27 cellular contexts compared by ENCODE assay signal in genomic region chr12:96483116-96483515, GRCh38.
"Had no signal": no experiment of that assay in that cellular context is flagged by ENCODE, and none has a peak within 500 bp of the region (broad histone marks: within the 10 kb centered on the region; RNA-seq: fewer than 3 reads in every experiment).

No MANE protein-coding gene starts in this region.

- H3K9me3 Mint-ChIP-seq: activated CD4-positive, alpha-beta memory T cell treated with anti-CD3 and anti-CD28 coated beads for 36 hours; activated naive CD4-positive, alpha-beta T cell treated with anti-CD3 and anti-CD28 coated beads, Interleukin-2, amount 50 U/mL, for 72 hours; activated naive CD8-positive, alpha-beta T cell treated with anti-CD3 and anti-CD28 coated beads, Interleukin-2, amount 50 U/mL, for 24 hours; WTC11 had no signal

- FAIRE-seq: astrocyte had no signal

- H3K9me3 ChIP-seq: colonic mucosa, SJSA1 had no signal

- H3K27me3 ChIP-seq: colonic mucosa, SJSA1 had no signal

- H3K4me3 Mint-ChIP-seq: activated CD4-positive, alpha-beta memory T cell treated with anti-CD3 and anti-CD28 coated beads for 36 hours; activated naive CD8-positive, alpha-beta T cell treated with anti-CD3 and anti-CD28 coated beads, Interleukin-2, amount 50 U/mL, for 24 hours; activated T-cell treated with anti-CD3 and anti-CD28 coated beads, Interleukin-2, amount 50 U/mL, for 4 hours; brain; WTC11 had no signal

- H3K36me3 Mint-ChIP-seq: activated CD4-positive, alpha-beta memory T cell treated with anti-CD3 and anti-CD28 coated beads for 36 hours; activated naive CD4-positive, alpha-beta T cell treated with anti-CD3 and anti-CD28 coated beads, Interleukin-2, amount 50 U/mL, for 72 hours; brain; WTC11 had no signal

- DNase-seq: activated CD4-positive, alpha-beta memory T cell treated with anti-CD3 and anti-CD28 coated beads for 36 hours; activated CD4-positive, alpha-beta T cell treated with anti-CD3 and anti-CD28 coated beads for 48 hours; activated CD4-positive, CD25-positive, alpha-beta regulatory T cell treated with anti-CD3 and anti-CD28 coated beads, Interleukin-2, amount 50 U/mL, for 72 hours; activated CD8-positive, alpha-beta memory T cell treated with anti-CD3 and anti-CD28 coated beads for 24 hours; activated effector memory CD4-positive, alpha-beta T cell treated with anti-CD3 and anti-CD28 coated beads, Interleukin-2, amount 50 U/mL, for 16 hours; activated naive CD4-positive, alpha-beta T cell treated with Interleukin-2 at 50 U/mL for 16 hours; activated naive CD8-positive, alpha-beta T cell treated with anti-CD3 and anti-CD28 coated beads, Interleukin-2, amount 50 U/mL, for 24 hours; activated T-cell treated with anti-CD3 and anti-CD28 coated beads, Interleukin-2, amount 50 U/mL, for 4 hours; amniotic stem cell; colonic mucosa; KG1; NCI-H1092 treated with DMSO at 0.1 percent for 48 hours; NCI-H1436; NCI-H1694 treated with DMSO at 0.1 percent for 48 hours; NCI-H2029 treated with DMSO at 0.1 percent for 48 hours; NCI-H345; NCI-H510A; NCI-H526 treated with DMSO at 0.1 percent for 48 hours; NCI-H82; Right ventricle myocardium superior; RPMI8226 had no signal

- H3K27ac Mint-ChIP-seq: activated CD4-positive, alpha-beta memory T cell treated with anti-CD3 and anti-CD28 coated beads for 36 hours; activated naive CD4-positive, alpha-beta T cell treated with anti-CD3 and anti-CD28 coated beads, Interleukin-2, amount 50 U/mL, for 72 hours; activated naive CD8-positive, alpha-beta T cell treated with anti-CD3 and anti-CD28 coated beads, Interleukin-2, amount 50 U/mL, for 24 hours; brain; WTC11 had no signal

- H3K4me3 ChIP-seq: cardiac muscle cell, colonic mucosa, SJSA1 had no signal

- H3K27ac ChIP-seq: cardiac muscle cell, colonic mucosa, SJSA1 had no signal

- H3K27me3 Mint-ChIP-seq: activated naive CD8-positive, alpha-beta T cell treated with anti-CD3 and anti-CD28 coated beads, Interleukin-2, amount 50 U/mL, for 24 hours had no signal

- H3K4me1 ChIP-seq: colonic mucosa had no signal

- H3K36me3 ChIP-seq: cardiac muscle cell, colonic mucosa, SJSA1 had no signal
